ENCODE assay signal across 9 cellular contexts in the genomic region with DNA sequence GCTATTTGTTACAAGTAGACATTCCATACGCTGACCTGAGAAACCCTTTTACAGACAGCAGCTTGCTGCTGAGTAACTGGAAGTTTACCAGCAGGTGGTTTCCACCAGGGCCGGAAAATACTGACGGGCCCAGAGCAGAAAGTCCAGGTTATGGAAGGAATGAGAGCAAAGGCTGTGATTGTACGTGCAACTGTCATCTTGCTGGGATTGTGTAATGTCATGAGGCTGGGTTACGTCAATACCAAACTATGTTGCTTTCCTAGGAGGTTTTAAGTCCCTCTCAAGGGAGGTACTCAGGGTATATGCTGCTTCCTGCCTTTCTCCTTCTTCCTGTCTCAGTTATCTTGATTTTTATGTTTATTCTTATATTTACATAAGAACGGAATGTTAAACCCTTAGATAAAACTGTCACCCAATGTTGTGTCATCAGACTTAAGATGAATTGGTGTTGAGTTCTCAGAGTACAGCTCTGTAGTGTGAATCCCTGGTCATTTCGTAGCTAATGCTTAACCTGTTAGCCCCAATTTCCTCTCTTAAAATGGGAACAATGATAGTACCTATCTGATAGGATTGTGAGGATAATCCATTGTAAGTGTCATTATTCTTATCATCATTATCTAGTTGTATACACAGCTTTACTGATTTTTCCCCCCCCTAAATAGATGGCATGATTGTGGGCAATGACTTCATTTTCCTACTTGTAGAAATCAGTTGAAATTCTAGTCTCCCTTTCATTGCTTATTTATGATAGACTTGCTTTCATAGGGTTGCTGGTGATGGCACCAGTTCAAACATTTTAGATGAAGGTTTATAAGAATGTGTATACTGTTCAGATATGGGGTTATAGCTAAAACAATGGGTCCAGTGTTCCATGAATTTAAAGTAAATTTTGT.
A peak's percentile ranks its signal among the peaks of the same experiment; 100 is the strongest.
DNase-seq lines count a peak whose midpoint lies in the region; ATAC-seq, FAIRE-seq and TF ChIP-seq lines count a peak whose summit lies in the region.
"Had no signal": no experiment of that assay in that cellular context is flagged by ENCODE, and none has a peak within 500 bp of the region (broad histone marks: within the 10 kb centered on the region; RNA-seq: fewer than 3 reads in every experiment).

No MANE protein-coding gene starts in this region.

- TF ChIP-seq CTCF in cardiac fibroblast (IDR thresholded peaks at IDR 0.05; ENCODE audit: low read depth, low read length): no peak
- TF ChIP-seq CTCF in lower lobe of right lung (IDR thresholded peaks at IDR 0.05): no peak

- FAIRE-seq in A204.1 (lab: Jason Lieb, UNC): peak; percentile 96

- CTCF ChIA-PET in activated naive CD4-positive, alpha-beta T cell treated with anti-CD3 and anti-CD28 coated beads for 36 hours (lab: Charles Lee): interaction anchor here (1.1 kb wide), 1 partner anchor 192 kb away, joined by 4 read pairs; no protein-coding TSS in a partner anchor

- H3K27ac Mint-ChIP-seq in activated naive CD4-positive, alpha-beta T cell treated with anti-CD3 and anti-CD28 coated beads for 36 hours: no peak overlapping the region
- H3K27ac Mint-ChIP-seq: activated naive CD4-positive, alpha-beta T cell treated with anti-CD3 and anti-CD28 coated beads, Interleukin-2, amount 50 U/mL, for 24 hours had no signal

- H3K27ac ChIP-seq in lower lobe of right lung: peak overlapping the region; percentile 70
- H3K27ac ChIP-seq in caudate nucleus (ENCODE audit: low read depth, low read length): no peak overlapping the region

- H3K36me3 Mint-ChIP-seq in activated naive CD4-positive, alpha-beta T cell treated with anti-CD3 and anti-CD28 coated beads for 36 hours (ENCODE audit: low read depth): no peaks in the 10 kb centered on the region

- H3K9me3 ChIP-seq in lower lobe of right lung: no peaks in the 10 kb centered on the region

- no peaks in the 10 kb centered on the region for H3K9me3 Mint-ChIP-seq in activated naive CD4-positive, alpha-beta T cell treated with anti-CD3 and anti-CD28 coated beads for 36 hours
- H3K9me3 Mint-ChIP-seq: activated naive CD4-positive, alpha-beta T cell treated with anti-CD3 and anti-CD28 coated beads, Interleukin-2, amount 50 U/mL, for 24 hours had no signal

- no peaks in the 10 kb centered on the region for H3K27me3 ChIP-seq in lower lobe of right lung (ENCODE audit: low read depth)

- H3K4me3 Mint-ChIP-seq in activated naive CD4-positive, alpha-beta T cell treated with anti-CD3 and anti-CD28 coated beads for 36 hours: no peak overlapping the region
- H3K4me3 Mint-ChIP-seq: activated naive CD4-positive, alpha-beta T cell treated with anti-CD3 and anti-CD28 coated beads, Interleukin-2, amount 50 U/mL, for 24 hours had no signal

- intact Hi-C loops in lower lobe of right lung (cut with DNase I): no loop called here
- intact Hi-C loops in activated naive CD4-positive, alpha-beta T cell treated with anti-CD3 and anti-CD28 coated beads for 36 hours (cut with micrococcal nuclease): no loop called here

- peak; percentile 36 for DNase-seq in HuH-7 (ENCODE audit: low spot score)
- peak; percentile 96 to 100 for DNase-seq in cardiac fibroblast (ENCODE audit: low read depth in 2 of 2)
- DNase-seq in lower lobe of right lung: no peak
- DNase-seq in caudate nucleus (lab: John Stamatoyannopoulos, UW): no peak
- DNase-seq in activated naive CD4-positive, alpha-beta T cell treated with anti-CD3 and anti-CD28 coated beads for 36 hours: no peak
- DNase-seq in Ammon's horn (ENCODE audit: low spot score): no peak

- H3K4me3 ChIP-seq in cardiac fibroblast (replicated peaks in 1 of 2; ENCODE audit: low read depth in 2 of 2, low read length in 2 of 2): no peak overlapping the region
- H3K4me3 ChIP-seq in lower lobe of right lung: no peak overlapping the region

- no peaks in the 10 kb centered on the region for H3K27me3 Mint-ChIP-seq in activated naive CD4-positive, alpha-beta T cell treated with anti-CD3 and anti-CD28 coated beads for 36 hours (ENCODE audit: low read depth)
- H3K27me3 Mint-ChIP-seq: activated naive CD4-positive, alpha-beta T cell treated with anti-CD3 and anti-CD28 coated beads, Interleukin-2, amount 50 U/mL, for 24 hours had no signal

- no peaks in the 10 kb centered on the region for H3K36me3 ChIP-seq in lower lobe of right lung

- peak; percentile 89 for ATAC-seq in lower lobe of right lung
- no peak for ATAC-seq in HG02571 (IDR thresholded peaks at IDR 0.05; ENCODE audit: unreplicated experiment)

- peaks cover 41% of the 10 kb centered on the region for H3K4me1 Mint-ChIP-seq in activated naive CD4-positive, alpha-beta T cell treated with anti-CD3 and anti-CD28 coated beads for 36 hours (ENCODE audit: low read depth)

- H3K4me1 ChIP-seq in lower lobe of right lung: peaks cover 84% of the 10 kb centered on the region

Comparison
In these comparisons a context has a peak if more than half of its experiments do, and no peak if none do; other contexts are left out.
1. DNase-seq: peak in HuH-7 (single experiment) and cardiac fibroblast (2 of 2); none in lower lobe of right lung (single experiment), caudate nucleus (0 of 61), activated naive CD4-positive, alpha-beta T cell treated with anti-CD3 and anti-CD28 coated beads for 36 hours (single experiment) and Ammon's horn (single experiment).